Comparison of ENCODE assay signal across 8 cellular contexts in the genomic region with DNA sequence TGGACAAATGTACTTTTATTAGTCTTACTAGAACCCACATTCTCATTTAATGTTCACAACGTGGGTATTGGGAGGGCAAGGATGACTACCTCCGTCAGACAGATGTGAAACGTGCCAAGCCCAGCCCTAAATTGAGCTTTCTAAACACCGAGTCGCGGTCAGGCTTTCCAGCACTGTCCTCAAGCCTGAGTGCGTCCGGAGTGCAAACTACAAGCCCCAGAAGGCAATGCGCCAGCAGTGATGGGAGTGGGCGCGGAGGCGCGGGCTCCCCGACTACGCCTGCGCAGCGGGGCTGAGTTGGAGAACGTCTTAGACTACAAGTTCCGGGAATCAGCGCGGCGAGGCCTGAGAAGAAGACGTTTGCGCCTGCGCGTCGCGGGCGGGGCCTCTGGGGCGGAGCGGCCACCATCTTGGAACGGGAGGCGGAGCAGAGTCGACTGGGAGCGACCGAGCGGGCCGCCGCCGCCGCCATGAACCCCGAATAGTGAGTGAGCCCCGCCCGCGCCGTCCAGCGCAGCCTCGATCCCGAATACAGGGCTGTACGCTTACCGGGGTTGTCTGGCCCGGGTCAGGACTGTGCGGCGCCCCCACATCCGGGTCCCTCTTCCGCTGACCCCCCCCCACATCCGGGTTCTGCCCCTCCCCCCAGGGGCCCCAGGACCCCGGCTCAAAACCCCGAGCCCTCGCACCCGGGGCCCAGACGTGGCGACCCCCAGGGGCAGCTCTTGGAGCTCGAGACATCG. TPM values are rescaled to one million over a fixed set of nuclear protein-coding genes. Genes with fewer than 3 reads are reported as not detected.
DNase-seq lines count a peak whose midpoint lies in the region; ATAC-seq and TF ChIP-seq lines count a peak whose summit lies in the region.

A gene (plus strand): TSS at position 430 of the 743 bp plus-strand sequence. CDS start 41 bp downstream, at position 471.

- H3K4me1 Mint-ChIP-seq in T-helper 17 cell = peaks cover 28% of the 10 kb centered on the region

- ATAC-seq in HG02885 (IDR thresholded peaks at IDR 0.05; ENCODE audit: poor library complexity, unreplicated experiment) = peak; percentile 79
- ATAC-seq in T-helper 17 cell = peak; percentile 85
- ATAC-seq in left cardiac atrium = peak; percentile 91 to 92
- peak; percentile 88 for ATAC-seq in upper lobe of right lung

- H3K27ac Mint-ChIP-seq in T-helper 17 cell = peak within 1 kb of the TSS; percentile 99

- H3K27me3 ChIP-seq in upper lobe of right lung = no peaks in the 10 kb centered on the region

- H3K4me1 ChIP-seq in upper lobe of right lung = peaks cover 16% of the 10 kb centered on the region

- peak within 1 kb of the TSS; percentile 99 for H3K4me3 ChIP-seq in upper lobe of right lung

- H3K27me3 Mint-ChIP-seq in T-helper 17 cell = no peaks in the 10 kb centered on the region

- H3K36me3 ChIP-seq in upper lobe of right lung = peaks cover 19% of the 10 kb centered on the region

- TF ChIP-seq POLR2A in GM15510 (IDR thresholded peaks at IDR 0.05; ENCODE audit: borderline replicate concordance, extremely low read depth, insufficient read length) = peak; percentile 71

- intact Hi-C loops in left cardiac atrium (cut with DNase I) (no loop called here), posterior vena cava (cut with DNase I) (no loop called here), upper lobe of right lung (cut with DNase I) (no loop called here)

- no peak for TF ChIP-seq CTCF in upper lobe of right lung (IDR thresholded peaks at IDR 0.05)

- H3K36me3 Mint-ChIP-seq in T-helper 17 cell (ENCODE audit: low read depth) = peaks cover 10% of the 10 kb centered on the region

- H3K9me3 ChIP-seq in T-helper 17 cell (ENCODE audit: control insufficient read depth, low read length, poor library complexity, severe bottlenecking) = no peaks in the 10 kb centered on the region
- H3K9me3 ChIP-seq in upper lobe of right lung = no peaks in the 10 kb centered on the region

- DNase-seq in NCI-H1694 treated with DMSO at 0.1 percent for 48 hours (lab: John Stamatoyannopoulos, UW) (peak; percentile 97), T-helper 17 cell (peak; percentile 99 to 100 (median 99)), amygdala (lab: John Stamatoyannopoulos, UW) (peak; percentile 86 to 100 (median 99)), left cardiac atrium (peak; percentile 100), posterior vena cava (ENCODE audit: low spot score) (peak; percentile 100), upper lobe of right lung (peak; percentile 100)

- peak within 1 kb of the TSS; percentile 90 for H3K27ac ChIP-seq in upper lobe of right lung

- H3K4me3 Mint-ChIP-seq in T-helper 17 cell = peak within 1 kb of the TSS; percentile 99

RNA-seq across cellular contexts. Expression of the gene that starts here (rescaled TPM):
- total RNA-seq in T-helper 17 cell = 10 to 100 TPM; 72.8 to 89.1 TPM
- 100 to 1,000 TPM; 114 to 115 TPM for total RNA-seq in left cardiac atrium
- total RNA-seq in posterior vena cava = 100 to 1,000 TPM; 102 to 112 TPM
- 138 TPM for total RNA-seq in upper lobe of right lung

Comparison
In these comparisons a context has a peak if more than half of its experiments do, and no peak if none do; other contexts are left out.
1. Peak in every context shown above with its lines: DNase-seq, ATAC-seq, H3K4me3 ChIP-seq and H3K27ac ChIP-seq.